In the genomic region with DNA sequence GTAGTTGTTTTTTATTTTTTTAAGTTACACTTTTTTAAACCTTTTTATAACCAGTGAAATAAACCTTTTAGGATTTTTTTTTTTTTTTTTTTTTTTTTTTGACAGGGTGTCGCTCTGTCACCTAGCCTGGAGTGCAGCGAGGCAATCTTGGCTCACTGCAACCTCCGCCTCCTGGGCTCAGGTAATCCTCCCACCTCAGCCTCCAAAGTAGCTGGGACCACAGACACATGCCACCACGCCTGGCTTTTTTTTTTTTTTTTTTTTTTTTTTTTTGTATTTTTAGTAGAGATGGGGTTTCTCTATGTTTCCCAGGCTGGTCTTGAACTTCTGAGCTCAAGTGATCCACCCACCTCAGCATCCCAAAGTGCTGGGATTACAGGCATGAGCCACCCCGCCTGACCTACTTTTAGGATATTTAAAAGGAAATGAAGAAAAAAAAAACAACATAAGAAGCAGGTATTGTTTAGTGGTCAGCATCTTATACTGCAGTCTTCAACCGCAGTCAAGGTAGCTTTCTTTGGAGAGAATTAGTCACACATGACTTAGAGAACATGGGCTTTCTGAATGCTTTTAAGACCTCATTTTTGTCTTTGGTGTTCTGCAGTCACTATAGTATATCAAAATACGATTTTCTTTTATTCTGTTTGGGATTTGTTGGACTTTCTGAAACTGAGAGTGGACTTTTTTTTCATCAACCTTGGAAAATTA, we compare ENCODE assay signal across 12 cellular contexts. TPM values are rescaled to one million over a fixed set of nuclear protein-coding genes. Genes with fewer than 3 reads are reported as not detected.
DNase-seq lines count a peak whose midpoint lies in the region; ATAC-seq, FAIRE-seq and TF ChIP-seq lines count a peak whose summit lies in the region.
"Had no signal": no experiment of that assay in that cellular context is flagged by ENCODE, and none has a peak within 500 bp of the region (broad histone marks: within the 10 kb centered on the region; RNA-seq: fewer than 3 reads in every experiment).

No MANE protein-coding gene starts in this region.

- H3K79me2 ChIP-seq in HCT116 (ENCODE audit: insufficient read depth, low read length): peaks cover 45% of the 10 kb centered on the region

- ATAC-seq in A549: no peak
- ATAC-seq in HCT116: no peak
- ATAC-seq in activated T-helper 17 cell treated with anti-CD3 and anti-CD28 coated beads, Interleukin-2, amount 50 U/mL, for 72 hours (replicated peaks): peak; percentile 3
- no peak for ATAC-seq in left lung

- 56% methylated on average over 6 of the region's 7 CpGs for WGBS in A549 (ENCODE audit: missing lambda C conversion rate)

- no peak for TF ChIP-seq EP300 in A549 (IDR thresholded peaks at IDR 0.05)

- peak overlapping the region; percentile 96 for H3K4me3 Mint-ChIP-seq in activated T-helper 17 cell treated with anti-CD3 and anti-CD28 coated beads, Interleukin-2, amount 50 U/mL, for 72 hours

- H3K4me3 ChIP-seq in A549: no peak overlapping the region
- H3K4me3 ChIP-seq in HCT116 (replicated peaks in 1 of 2; ENCODE audit: low read depth in 1 of 2, low read length in 2 of 2): peak overlapping the region; percentile 93 to 100
- peak overlapping the region in 1 of 2 donors; percentile 82 for H3K4me3 ChIP-seq in left lung

- H3K4me2 ChIP-seq in A549: peak overlapping the region; percentile 94
- H3K4me2 ChIP-seq in HCT116 (ENCODE audit: low read length): peak overlapping the region; percentile 96

- peaks cover 14% of the 10 kb centered on the region for H3K4me1 Mint-ChIP-seq in activated T-helper 17 cell treated with anti-CD3 and anti-CD28 coated beads, Interleukin-2, amount 50 U/mL, for 72 hours

- TF ChIP-seq CTCF in A549 (IDR thresholded peaks at IDR 0.05): no peak
- no peak for TF ChIP-seq CTCF in HCT116 (IDR thresholded peaks at IDR 0.05 in 2 of 3, conservative IDR thresholded peaks at IDR 0.05 in 1 of 3; ENCODE audit: borderline replicate concordance in 1 of 3, insufficient read depth in 1 of 3, low read depth in 2 of 3, low read length in 2 of 3)
- TF ChIP-seq CTCF in left lung (IDR thresholded peaks at IDR 0.05): no peak

- no peaks in the 10 kb centered on the region for H4K20me1 ChIP-seq in HCT116 (ENCODE audit: insufficient read depth)

- TF ChIP-seq RAD21 in A549 (conservative IDR thresholded peaks at IDR 0.05 in 1 of 2, IDR thresholded peaks at IDR 0.05 in 1 of 2): no peak
- TF ChIP-seq RAD21 in HCT116 (IDR thresholded peaks at IDR 0.05; ENCODE audit: low read depth): no peak

- CTCF ChIA-PET in A549 (lab: Yijun Ruan, JAX) (no interaction called here), HCT116 (lab: Charles Lee) (no interaction called here)

- no peaks in the 10 kb centered on the region for H3K9me2 ChIP-seq in HCT116 (ENCODE audit: insufficient read depth)

- intact Hi-C loops in HCT116 (cut with micrococcal nuclease): no loop called here
- intact Hi-C loops in left lung (cut with DNase I): no loop called here

- H2AFZ ChIP-seq in HCT116 (ENCODE audit: low read depth, low read length, poor library complexity, severe bottlenecking): no peak overlapping the region

- H3K9me3 Mint-ChIP-seq in activated T-helper 17 cell treated with anti-CD3 and anti-CD28 coated beads, Interleukin-2, amount 50 U/mL, for 72 hours: no peaks in the 10 kb centered on the region

- H3K27ac ChIP-seq in A549 (no peak overlapping the region), HCT116 (ENCODE audit: low read depth, low read length) (no peak overlapping the region), left lung (peak overlapping the region; percentile 91)

- DNase-seq in A549 (ENCODE audit: low read depth in 1 of 2, low spot score in 1 of 2): no peak
- no peak for DNase-seq in HCT116 (ENCODE audit: low read depth, low spot score)
- no peak for DNase-seq in left lung
- no peak for DNase-seq in dermis blood vessel endothelial cell
- no peak for DNase-seq in NOMO-1 treated with DMSO at 0.1 percent for 48 hours (lab: John Stamatoyannopoulos, UW; ENCODE audit: unreplicated experiment)
- DNase-seq in inferior parietal cortex (ENCODE audit: extremely low spot score): no peak
- DNase-seq in activated CD4-positive, CD25-positive, alpha-beta regulatory T cell treated with anti-CD3 and anti-CD28 coated beads, Interleukin-2, amount 50 U/mL, for 72 hours: no peak
- DNase-seq: H7, NCI-H2107, small intestine had no signal

- POLR2A ChIA-PET in A549 (lab: Yijun Ruan, JAX): no interaction called here
- POLR2A ChIA-PET in HCT116 (lab: Charles Lee): interaction anchor here (2.3 kb wide), 1 partner anchor 39 kb away, joined by 6 read pairs; no protein-coding TSS in a partner anchor

- H3K27ac Mint-ChIP-seq in activated T-helper 17 cell treated with anti-CD3 and anti-CD28 coated beads, Interleukin-2, amount 50 U/mL, for 72 hours: peak overlapping the region; percentile 75

- RAD21 ChIA-PET in HCT116 (lab: Charles Lee; ENCODE audit: low non-redundant PET in 1 of 2, low total read pairs in 2 of 2, uncharacterized antibody in 2 of 2, unreplicated experiment in 2 of 2): interaction anchor here in 1 of 2 experiments (1.3 kb wide), 1 partner anchor 39 kb away, joined by 4 read pairs; no protein-coding TSS in a partner anchor

- TF ChIP-seq POLR2A in A549 (IDR thresholded peaks at IDR 0.05; ENCODE audit: low read length) (no peak), HCT116 (IDR thresholded peaks at IDR 0.05; ENCODE audit: borderline replicate concordance, extremely low read depth, insufficient read depth, insufficient read length) (no peak)

- H3K36me3 ChIP-seq in HCT116 (ENCODE audit: control insufficient read depth in 1 of 2, insufficient read depth in 2 of 2, low read length in 2 of 2): peaks cover 0 to 13% of the 10 kb centered on the region in 2 experiments; a peak in 3 of 4 replicates
- peaks cover 0 to 5% of the 10 kb centered on the region in 2 donors for H3K36me3 ChIP-seq in left lung

- H3K27me3 ChIP-seq in HCT116 (ENCODE audit: insufficient read depth, low read length) (no peaks in the 10 kb centered on the region), left lung (no peaks in the 10 kb centered on the region)

- no peak for FAIRE-seq in A549 (lab: Jason Lieb, UNC)
- FAIRE-seq: small intestine had no signal

- peaks cover 64% of the 10 kb centered on the region for H3K36me3 Mint-ChIP-seq in activated T-helper 17 cell treated with anti-CD3 and anti-CD28 coated beads, Interleukin-2, amount 50 U/mL, for 72 hours (ENCODE audit: low read depth)

- H3K4me1 ChIP-seq in A549 (peaks cover 26% of the 10 kb centered on the region), HCT116 (ENCODE audit: control insufficient read depth in 1 of 2, insufficient read depth in 2 of 2, low read length in 2 of 2) (peaks cover 14 to 24% of the 10 kb centered on the region in 2 experiments; a peak in 3 of 4 replicates), left lung (peaks cover 15 to 50% of the 10 kb centered on the region in 2 donors)

- no peaks in the 10 kb centered on the region for H3K27me3 Mint-ChIP-seq in activated T-helper 17 cell treated with anti-CD3 and anti-CD28 coated beads, Interleukin-2, amount 50 U/mL, for 72 hours

- H3K9me3 ChIP-seq in A549: no peaks in the 10 kb centered on the region
- no peaks in the 10 kb centered on the region for H3K9me3 ChIP-seq in HCT116 (ENCODE audit: control insufficient read depth in 1 of 2, insufficient read depth in 1 of 2, low read depth in 1 of 2, low read length in 2 of 2)
- no peaks in the 10 kb centered on the region for H3K9me3 ChIP-seq in left lung

- no peak overlapping the region for H3K9ac ChIP-seq in HCT116 (ENCODE audit: low read length)

- BruUV-seq in HCT116 (replicated peaks; lab: Mats Ljungman, UMichigan): no TSS peak

RNA-seq across cellular contexts. Expression of a gene that starts 1.6 kb away (rescaled TPM):
- polyA plus RNA-seq in A549 (2011; rRNA removed): 34.6 and 35.3 TPM in 2 replicates
- 37.8 and 41.6 TPM in 2 replicates for polyA plus RNA-seq in A549 (2012; cell fraction: cytosol; rRNA removed)
- 27.4 and 32.3 TPM in 2 replicates for polyA plus RNA-seq in A549 (2012; cell fraction: nucleus; rRNA removed)
- polyA plus RNA-seq in A549 (2017; fragmentation: RNase III; extraction: RNeasy Plus Mini Kit Qiagen cat#74134 plus additional on column Dnase treatment): 24.8 to 26.1 TPM (median 25.5 TPM) in 3 replicates
- polyA minus RNA-seq in A549 (2011; rRNA and poly(A)+ RNA removed): 6.7 and 6.9 TPM in 2 replicates
- 42.6 TPM for total RNA-seq in HCT116 (2021; ENCODE audit: unreplicated experiment)
- 83.3 and 89.3 TPM in 2 replicates for polyA plus RNA-seq in HCT116 (2012)
- 10 to 100 TPM; 39.8 to 59.5 TPM for total RNA-seq in activated T-helper 17 cell treated with anti-CD3 and anti-CD28 coated beads, Interleukin-2, amount 50 U/mL, for 72 hours
- total RNA-seq in left lung: 10 to 100 TPM; 21.3 to 24.7 TPM
- 14.8 and 39.1 TPM in 2 replicates for total RNA-seq in dermis blood vessel endothelial cell

RNA-seq across cellular contexts. Expression of a gene that starts 4.4 kb away (rescaled TPM):
- polyA plus RNA-seq in A549 (2011; rRNA removed): 61.6 and 78.6 TPM in 2 replicates
- 26.7 and 30.4 TPM in 2 replicates for polyA plus RNA-seq in A549 (2012; cell fraction: cytosol; rRNA removed)
- 10.0 and 15.8 TPM in 2 replicates for polyA plus RNA-seq in A549 (2012; cell fraction: nucleus; rRNA removed)
- 33.8 to 36.3 TPM (median 34.3 TPM) in 3 replicates for polyA plus RNA-seq in A549 (2017; fragmentation: RNase III; extraction: RNeasy Plus Mini Kit Qiagen cat#74134 plus additional on column Dnase treatment)
- 24.9 and 31.1 TPM in 2 replicates for polyA minus RNA-seq in A549 (2011; rRNA and poly(A)+ RNA removed)
- 29.3 TPM for total RNA-seq in HCT116 (2021; ENCODE audit: unreplicated experiment)
- 34.3 and 37.8 TPM in 2 replicates for polyA plus RNA-seq in HCT116 (2012)
- total RNA-seq in activated T-helper 17 cell treated with anti-CD3 and anti-CD28 coated beads, Interleukin-2, amount 50 U/mL, for 72 hours: 10 to 100 TPM; 50.8 to 69.9 TPM
- 10 to 100 TPM; 57.0 to 60.0 TPM for total RNA-seq in left lung
- total RNA-seq in dermis blood vessel endothelial cell: 14.0 and 15.0 TPM in 2 replicates

RNA-seq across cellular contexts. Expression of a gene that starts 12.9 kb away (rescaled TPM):
- polyA plus RNA-seq in A549 (2011; rRNA removed): 0.05 TPM in 1 of 2 replicates, not detected in the other
- polyA plus RNA-seq in A549 (2012; cell fraction: cytosol; rRNA removed): not detected in 2 replicates
- 0.02 TPM in 1 of 2 replicates, not detected in the other for polyA plus RNA-seq in A549 (2012; cell fraction: nucleus; rRNA removed)
- polyA plus RNA-seq in A549 (2017; fragmentation: RNase III; extraction: RNeasy Plus Mini Kit Qiagen cat#74134 plus additional on column Dnase treatment): 0.07 TPM in 1 of 3 replicates, not detected in the others
- not detected in 2 replicates for polyA minus RNA-seq in A549 (2011; rRNA and poly(A)+ RNA removed)
- 0.22 TPM for total RNA-seq in HCT116 (2021; ENCODE audit: unreplicated experiment)
- 0.75 and 1.0 TPM in 2 replicates for polyA plus RNA-seq in HCT116 (2012)
- not detected for total RNA-seq in activated T-helper 17 cell treated with anti-CD3 and anti-CD28 coated beads, Interleukin-2, amount 50 U/mL, for 72 hours
- total RNA-seq in left lung: 1 to 10 TPM; 2.7 to 3.2 TPM
- 0.05 TPM in 1 of 2 replicates, not detected in the other for total RNA-seq in dermis blood vessel endothelial cell
- total RNA-seq: fibroblast of villous mesenchyme had no signal

RNA-seq across cellular contexts. Expression of a gene that starts 50.3 kb away (rescaled TPM):
- polyA plus RNA-seq in A549 (2011; rRNA removed) (2.9 and 4.0 TPM in 2 replicates), A549 (2017; fragmentation: RNase III; extraction: RNeasy Plus Mini Kit Qiagen cat#74134 plus additional on column Dnase treatment) (3.1 to 3.3 TPM (median 3.2 TPM) in 3 replicates)
- polyA plus RNA-seq in A549 (2012; cell fraction: cytosol; rRNA removed): 0.74 and 0.76 TPM in 2 replicates
- polyA plus RNA-seq in A549 (2012; cell fraction: nucleus; rRNA removed): 1.1 and 1.6 TPM in 2 replicates
- polyA minus RNA-seq in A549 (2011; rRNA and poly(A)+ RNA removed): 0.73 and 2.1 TPM in 2 replicates
- total RNA-seq in HCT116 (2021; ENCODE audit: unreplicated experiment) (not detected), left lung (under 1 TPM; 0.39 to 0.99 TPM), dermis blood vessel endothelial cell (not detected in 2 replicates)
- polyA plus RNA-seq in HCT116 (2012): 0.11 and 0.36 TPM in 2 replicates
- not detected for total RNA-seq in activated T-helper 17 cell treated with anti-CD3 and anti-CD28 coated beads, Interleukin-2, amount 50 U/mL, for 72 hours
- total RNA-seq: fibroblast of villous mesenchyme, H7 had no signal

Comparison
In these comparisons a context has a peak if more than half of its experiments do, and no peak if none do; other contexts are left out.
1. H3K27ac ChIP-seq: peak in left lung (2 of 2); none in A549 (0 of 2) and HCT116 (single experiment).